29 cellular contexts compared by ENCODE assay signal in genomic region chr3:35645189-35645588, GRCh38. TPM values are rescaled to one million over a fixed set of nuclear protein-coding genes. Genes with fewer than 3 reads are reported as not detected.
DNase-seq lines count a peak whose midpoint lies in the region; ATAC-seq, FAIRE-seq and TF ChIP-seq lines count a peak whose summit lies in the region.
"Had no signal": no experiment of that assay in that cellular context is flagged by ENCODE, and none has a peak within 500 bp of the region (broad histone marks: within the 10 kb centered on the region; RNA-seq: fewer than 3 reads in every experiment).

No MANE protein-coding gene starts in this region.

- H4K20me1 ChIP-seq in BLaER1 treated with 17β-estradiol and CSF1 and Interleukin-3, amounts not matched to agents 10 nM and 100 nM, result peaks cover 0 to 8% (median 0%) of the 10 kb centered on the region in 11 experiments; a peak in 2 of 22 replicates
- no peaks in the 10 kb centered on the region for H4K20me1 ChIP-seq in Loucy (ENCODE audit: insufficient read depth, low read length, poor library complexity, severe bottlenecking)

- H3K4me1 ChIP-seq in BLaER1 treated with 17β-estradiol and CSF1 and Interleukin-3, amounts not matched to agents 10 nM and 100 nM, result peaks cover 20 to 54% (median 41%) of the 10 kb centered on the region in 10 experiments; a peak in 18 of 20 replicates
- H3K4me1 ChIP-seq in Loucy (ENCODE audit: insufficient read depth, low read length, poor library complexity, severe bottlenecking) (peaks cover 46% of the 10 kb centered on the region), gastrocnemius medialis (peaks cover 32 to 47% of the 10 kb centered on the region in 2 donors), heart right ventricle (peaks cover 0 to under 1% (median 0%) of the 10 kb centered on the region in 9 donors)
- H3K4me1 ChIP-seq: SJSA1 had no signal

- H3K27ac ChIP-seq in BLaER1 treated with 17β-estradiol and CSF1 and Interleukin-3, amounts not matched to agents 10 nM and 100 nM, result peak overlapping the region in 9 of 11 experiments; percentile 25 to 82 (median 48); a peak in 15 of 22 replicates
- H3K27ac ChIP-seq in gastrocnemius medialis (peak overlapping the region; percentile 88 to 94 (median 92)), heart right ventricle (no peak overlapping the region)
- H3K27ac ChIP-seq: SJSA1 had no signal

- no peaks in the 10 kb centered on the region for H3K9me3 ChIP-seq in BLaER1 treated with 17β-estradiol and CSF1 and Interleukin-3, amounts not matched to agents 10 nM and 100 nM (replicated peaks in 1 of 11)
- H3K9me3 ChIP-seq in Loucy (ENCODE audit: insufficient read depth, low read depth, low read length), result no peaks in the 10 kb centered on the region
- H3K9me3 ChIP-seq in gastrocnemius medialis, result no peaks in the 10 kb centered on the region
- no peaks in the 10 kb centered on the region for H3K9me3 ChIP-seq in heart right ventricle
- H3K9me3 ChIP-seq: SJSA1 had no signal

- ATAC-seq in gastrocnemius medialis, result no peak
- ATAC-seq in HG03196 (IDR thresholded peaks at IDR 0.05; ENCODE audit: unreplicated experiment), result no peak
- ATAC-seq in heart right ventricle, result no peak

- in situ Hi-C loops in gastrocnemius medialis (cut with MboI; ENCODE audit: low sequenced_read_pairs in 4 of 4), result no loop called here

- no peak overlapping the region for H2AFZ ChIP-seq in Loucy (ENCODE audit: low read length)

- no peaks in the 10 kb centered on the region; a peak in 1 of 22 replicates for H3K36me3 ChIP-seq in BLaER1 treated with 17β-estradiol and CSF1 and Interleukin-3, amounts not matched to agents 10 nM and 100 nM
- H3K36me3 ChIP-seq in Loucy (ENCODE audit: insufficient read depth, low read length) (no peaks in the 10 kb centered on the region), gastrocnemius medialis (no peaks in the 10 kb centered on the region), heart right ventricle (no peaks in the 10 kb centered on the region)
- H3K36me3 ChIP-seq: SJSA1 had no signal

- TF ChIP-seq POLR2A in gastrocnemius medialis (IDR thresholded peaks at IDR 0.05), result no peak

- intact Hi-C loops in gastrocnemius medialis (cut with DNase I; ENCODE audit: low total_unique reads), result no loop called here
- intact Hi-C loops in heart right ventricle (cut with DNase I), result no loop called here

- peak overlapping the region; percentile 15 to 96 (median 80); a peak in 18 of 22 replicates for H3K4me2 ChIP-seq in BLaER1 treated with 17β-estradiol and CSF1 and Interleukin-3, amounts not matched to agents 10 nM and 100 nM
- H3K4me2 ChIP-seq in Loucy (ENCODE audit: low read depth, low read length, poor library complexity, severe bottlenecking), result peak overlapping the region; percentile 35

- peak overlapping the region in 3 of 10 experiments; percentile 36 to 77 (median 70); a peak in 6 of 20 replicates for H3K4me3 ChIP-seq in BLaER1 treated with 17β-estradiol and CSF1 and Interleukin-3, amounts not matched to agents 10 nM and 100 nM
- peak overlapping the region; percentile 43 for H3K4me3 ChIP-seq in Loucy (ENCODE audit: low read length, poor library complexity, severe bottlenecking)
- peak overlapping the region; percentile 15 to 77 (median 50) for H3K4me3 ChIP-seq in gastrocnemius medialis
- no peak overlapping the region for H3K4me3 ChIP-seq in heart right ventricle
- H3K4me3 ChIP-seq: SJSA1 had no signal

- peak overlapping the region in 7 of 11 experiments; percentile 26 to 85 (median 60); a peak in 6 of 22 replicates for H3K9ac ChIP-seq in BLaER1 treated with 17β-estradiol and CSF1 and Interleukin-3, amounts not matched to agents 10 nM and 100 nM
- peak overlapping the region; percentile 56 for H3K9ac ChIP-seq in Loucy (ENCODE audit: low read depth, low read length, poor library complexity, severe bottlenecking)

- no peaks in the 10 kb centered on the region for H3F3A ChIP-seq in Loucy (ENCODE audit: low read depth)

- peaks cover 34% of the 10 kb centered on the region; the same call in 1 of the 2 replicates for H3K79me2 ChIP-seq in Loucy (ENCODE audit: insufficient read depth, low read length)

- DNase-seq in frontal cortex (ENCODE audit: low spot score in 2 of 2) (no peak), gastrocnemius medialis (no peak), midbrain (lab: John Stamatoyannopoulos, UW) (no peak), GOT3 (lab: John Stamatoyannopoulos, UW) (no peak), heart right ventricle (no peak)
- DNase-seq: CD4-positive, alpha-beta T cell; COR-L47; EL; GF-D8; KBM-7; MM.1S; NCI-H1092; NCI-H1417 treated with DMSO at 0.1 percent for 48 hours; NCI-H1694 treated with DMSO at 0.1 percent for 48 hours; NCI-H2081; NCI-H2227 treated with DMSO at 0.1 percent for 48 hours; NCI-H526 treated with DMSO at 0.1 percent for 48 hours; Right ventricle myocardium superior; RPMI8226 had no signal

- 76 to 79% methylated on average over 2 of the region's 2 CpGs for WGBS in heart right ventricle, 2 donors

- FAIRE-seq in frontal cortex (lab: Jason Lieb, UNC), result peak; percentile 66
- FAIRE-seq: GM12891, H54 had no signal

- TF ChIP-seq CTCF in Loucy (conservative IDR thresholded peaks at IDR 0.05; ENCODE audit: low read length) (no peak), gastrocnemius medialis (IDR thresholded peaks at IDR 0.05 in 4 of 5, conservative IDR thresholded peaks at IDR 0.05 in 1 of 5) (no peak), heart right ventricle (IDR thresholded peaks at IDR 0.05) (no peak)

- H3K9me2 ChIP-seq in Loucy (replicated peaks; ENCODE audit: low read depth, low read length), result no peaks in the 10 kb centered on the region

- peaks cover 43 to 64% (median 52%) of the 10 kb centered on the region in 11 experiments for H3K27me3 ChIP-seq in BLaER1 treated with 17β-estradiol and CSF1 and Interleukin-3, amounts not matched to agents 10 nM and 100 nM
- H3K27me3 ChIP-seq in Loucy (ENCODE audit: insufficient read depth, low read length, poor library complexity, severe bottlenecking) (no peaks in the 10 kb centered on the region), gastrocnemius medialis (no peaks in the 10 kb centered on the region), heart right ventricle (peaks cover 1 to 41% (median 17%) of the 10 kb centered on the region in 7 donors)

RNA-seq across cellular contexts. Expression of gene ARPP21, which starts 5.9 kb away (rescaled TPM):
- total RNA-seq in frontal cortex (459 TPM), gastrocnemius medialis (10 to 100 TPM; 58.7 to 93.8 (median 67.5) TPM), heart right ventricle (not detected)
- under 1 TPM in 1 of 2 donors, not detected in 1; 0.06 TPM for polyA plus RNA-seq in heart right ventricle
- total RNA-seq: A172; CD4-positive, alpha-beta T cell; HT1080; NCI-H460; Right ventricle myocardium superior; SJSA1 had no signal
- polyA plus RNA-seq: BJ had no signal

Comparison
In these comparisons a context has a peak if more than half of its experiments do, and no peak if none do; other contexts are left out.
1. H3K27ac ChIP-seq: peak in BLaER1 treated with 17β-estradiol and CSF1 and Interleukin-3, amounts not matched to agents 10 nM and 100 nM (9 of 11) and gastrocnemius medialis (4 of 4); none in heart right ventricle (0 of 10).
2. H3K4me3 ChIP-seq: peak in Loucy (single experiment) and gastrocnemius medialis (4 of 4); none in heart right ventricle (0 of 10).
3. RNA of gene ARPP21, which starts 5.9 kb away (total RNA-seq): 459 TPM in frontal cortex (single experiment) and 58.7 to 93.8 TPM in gastrocnemius medialis; not detected in heart right ventricle; every median in the first group is over 10 times any median in the second.